Comparison of ENCODE assay signal across 1 cellular context in the genomic region with DNA sequence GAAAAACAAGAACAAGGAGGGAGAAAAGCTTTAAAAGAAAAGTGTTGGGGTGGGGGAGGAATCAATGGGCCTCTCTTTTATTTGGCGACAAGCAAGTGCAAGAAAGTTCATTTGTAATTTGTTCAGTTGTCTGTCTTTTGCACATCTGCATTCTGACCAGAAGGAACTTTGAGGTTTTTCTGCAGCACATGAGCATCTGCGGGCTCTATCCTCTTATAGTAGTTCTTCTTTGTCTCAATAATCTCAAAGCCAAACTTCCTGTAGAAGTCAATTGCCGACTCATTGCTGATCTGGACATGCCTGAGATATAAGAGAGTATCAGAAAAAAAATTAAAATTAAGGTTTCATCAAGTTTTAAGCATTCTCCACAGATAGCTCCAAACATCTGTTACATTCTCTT.
TF ChIP-seq lines count a peak whose summit lies in the region.

No MANE protein-coding gene starts in this region.

TF ChIP-seq in GM12878, 131 proteins besides CTCF, POLR2A, EP300 and RAD21:
- TF ChIP-seq ELK1 (IDR thresholded peaks at IDR 0.05; ENCODE audit: low read depth, low read length) (no peak), PAX8 (IDR thresholded peaks at IDR 0.05) (no peak), NR2C1 (IDR thresholded peaks at IDR 0.05) (no peak), EGR1 (IDR thresholded peaks at IDR 0.05; ENCODE audit: borderline replicate concordance in 1 of 2, low read depth in 2 of 2, low read length in 2 of 2) (no peak), KLF5 (IDR thresholded peaks at IDR 0.05; ENCODE audit: partially characterized antibody) (no peak), SMARCA5 (IDR thresholded peaks at IDR 0.05) (no peak), RB1 (IDR thresholded peaks at IDR 0.05; ENCODE audit: borderline replicate concordance) (no peak), CBFB (IDR thresholded peaks at IDR 0.05; ENCODE audit: low read depth) (no peak)
- TF ChIP-seq, protein P1, sequence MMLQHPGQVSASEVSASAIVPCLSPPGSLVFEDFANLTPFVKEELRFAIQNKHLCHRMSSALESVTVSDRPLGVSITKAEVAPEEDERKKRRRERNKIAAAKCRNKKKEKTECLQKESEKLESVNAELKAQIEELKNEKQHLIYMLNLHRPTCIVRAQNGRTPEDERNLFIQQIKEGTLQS (IDR thresholded peaks at IDR 0.05; ENCODE audit: borderline replicate concordance, extremely low read depth, low read depth, low read length), result no peak
TF ChIP-seq in GM12878: peak in this region for 0.
